ENCODE assay signal across 9 cellular contexts in the genomic region with DNA sequence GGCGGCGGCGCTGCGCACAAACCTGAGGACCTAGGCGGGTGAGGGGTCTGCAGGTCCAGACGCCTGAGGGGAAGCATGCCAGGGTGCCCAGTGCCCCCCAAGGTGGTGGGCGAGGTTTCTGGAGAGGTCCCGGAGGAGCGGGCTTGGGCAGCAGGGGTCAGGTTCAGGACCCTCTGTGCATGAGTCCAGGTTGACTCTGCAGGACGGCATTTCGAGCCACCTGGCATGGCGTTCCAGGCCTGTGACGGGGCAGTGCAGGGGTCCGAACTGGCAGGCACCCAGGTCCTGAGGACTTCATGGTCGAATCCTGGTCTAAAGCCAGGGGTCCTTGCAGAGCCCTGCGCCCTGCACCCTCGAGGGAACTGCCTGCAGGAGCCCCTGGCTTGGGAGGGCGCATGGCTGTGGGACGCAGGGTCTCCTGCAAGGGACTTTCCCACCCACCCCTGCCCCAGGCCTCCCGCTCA. TPM values are rescaled to one million over a fixed set of nuclear protein-coding genes. Genes with fewer than 3 reads are reported as not detected.
DNase-seq lines count a peak whose midpoint lies in the region; ATAC-seq and TF ChIP-seq lines count a peak whose summit lies in the region.
"Had no signal": no experiment of that assay in that cellular context is flagged by ENCODE, and none has a peak within 500 bp of the region (broad histone marks: within the 10 kb centered on the region; RNA-seq: fewer than 3 reads in every experiment).

No MANE protein-coding gene starts in this region.

- peak overlapping the region; percentile 90 for H3K4me2 ChIP-seq in neural progenitor cell

- peak overlapping the region; percentile 86 for H3K4me3 ChIP-seq in AG04449 (ENCODE audit: low read depth, low read length)
- peak overlapping the region in 1 of 2 donors; percentile 46 for H3K4me3 ChIP-seq in esophagus (ENCODE audit: low read depth in 1 of 2, low read length in 2 of 2)
- H3K4me3 ChIP-seq in neural progenitor cell = peak overlapping the region; percentile 56

- H3K9me3 Mint-ChIP-seq in IgD-negative memory B cell (no peaks in the 10 kb centered on the region), neural progenitor cell (no peaks in the 10 kb centered on the region)
- H3K9me3 Mint-ChIP-seq in T-helper 2 cell treated with Interferon-gamma antibody and Interleukin-4, amounts not matched to agents 5 μg/mL and 100 μg/mL, for 36 hours = no peaks in the 10 kb centered on the region
- H3K9me3 Mint-ChIP-seq: central memory CD8-positive, alpha-beta T cell had no signal

- H3K27ac Mint-ChIP-seq in IgD-negative memory B cell (peak overlapping the region in 1 of 3 donors; percentile 39), neural progenitor cell (no peak overlapping the region)
- no peak overlapping the region for H3K27ac Mint-ChIP-seq in T-helper 2 cell treated with Interferon-gamma antibody and Interleukin-4, amounts not matched to agents 5 μg/mL and 100 μg/mL, for 36 hours

- H3K27me3 Mint-ChIP-seq in IgD-negative memory B cell (no peaks in the 10 kb centered on the region), neural progenitor cell (ENCODE audit: insufficient read depth, low read depth) (peaks cover 17% of the 10 kb centered on the region)
- H3K27me3 Mint-ChIP-seq in T-helper 2 cell treated with Interferon-gamma antibody and Interleukin-4, amounts not matched to agents 5 μg/mL and 100 μg/mL, for 36 hours (ENCODE audit: low read depth) = no peaks in the 10 kb centered on the region
- H3K27me3 Mint-ChIP-seq: central memory CD8-positive, alpha-beta T cell had no signal

- H3K4me3 Mint-ChIP-seq in IgD-negative memory B cell = peak overlapping the region in 3 of 4 donors; percentile 26 to 72 (median 65)
- no peak overlapping the region for H3K4me3 Mint-ChIP-seq in neural progenitor cell
- H3K4me3 Mint-ChIP-seq in T-helper 2 cell treated with Interferon-gamma antibody and Interleukin-4, amounts not matched to agents 5 μg/mL and 100 μg/mL, for 36 hours = no peak overlapping the region
- H3K4me3 Mint-ChIP-seq: central memory CD8-positive, alpha-beta T cell had no signal

- DNase-seq in AG04449 (ENCODE audit: low read depth, low spot score) = no peak
- no peak for DNase-seq in neural progenitor cell (ENCODE audit: low spot score)
- DNase-seq in CD1c-positive myeloid dendritic cell (ENCODE audit: extremely low spot score) = no peak
- DNase-seq in erythroblast (lab: John Stamatoyannopoulos, UW) = no peak
- DNase-seq in T-helper 2 cell treated with Interferon-gamma antibody and Interleukin-4, amounts not matched to agents 5 μg/mL and 100 μg/mL, for 36 hours (ENCODE audit: low spot score) = no peak

- no peaks in the 10 kb centered on the region for H3K79me2 ChIP-seq in neural progenitor cell (ENCODE audit: low read depth)

- CTCF ChIA-PET in AG04449 (lab: Yijun Ruan, JAX) = interaction anchor here (1.6 kb wide), 1 partner anchor 203 kb away, joined by 4 read pairs; no protein-coding TSS in a partner anchor

- H3K36me3 ChIP-seq in esophagus (ENCODE audit: control insufficient read depth in 2 of 2, insufficient read depth in 2 of 2, low read length in 1 of 2) = no peaks in the 10 kb centered on the region
- H3K36me3 ChIP-seq in neural progenitor cell = no peaks in the 10 kb centered on the region

- H4K20me1 ChIP-seq in neural progenitor cell (ENCODE audit: low read depth) = peaks cover 69% of the 10 kb centered on the region

- no peak overlapping the region for H3K9ac ChIP-seq in neural progenitor cell

- peaks cover 39% of the 10 kb centered on the region for H3F3A ChIP-seq in neural progenitor cell (ENCODE audit: low read depth)

- no peaks in the 10 kb centered on the region for H3K9me3 ChIP-seq in esophagus (ENCODE audit: control insufficient read depth in 2 of 2, insufficient read depth in 1 of 2, low read depth in 1 of 2, low read length in 1 of 2)
- no peaks in the 10 kb centered on the region for H3K9me3 ChIP-seq in neural progenitor cell (ENCODE audit: low read depth)

- no peak for ATAC-seq in HG03039 (IDR thresholded peaks at IDR 0.05; ENCODE audit: unreplicated experiment)

- POLR2A ChIA-PET in AG04449 (lab: Yijun Ruan, JAX) = interaction anchor here (4.5 to 4.6 kb wide), 2 partner anchors 11 to 16 kb away, joined by 51 to 101 read pairs; a partner anchor contains a TSS

- 83 to 84% methylated on average over 20 of the region's 20 CpGs for WGBS in esophagus, 2 donors

- H3K36me3 Mint-ChIP-seq in IgD-negative memory B cell = no peaks in the 10 kb centered on the region
- no peaks in the 10 kb centered on the region for H3K36me3 Mint-ChIP-seq in neural progenitor cell
- H3K36me3 Mint-ChIP-seq in T-helper 2 cell treated with Interferon-gamma antibody and Interleukin-4, amounts not matched to agents 5 μg/mL and 100 μg/mL, for 36 hours (ENCODE audit: low read depth) = peaks cover 8% of the 10 kb centered on the region

- TF ChIP-seq CTCF in AG04449 (IDR thresholded peaks at IDR 0.05; ENCODE audit: insufficient read depth, low read length, missing control alignments) (no peak), neural progenitor cell (IDR thresholded peaks at IDR 0.05) (no peak)

- H3K27ac ChIP-seq in esophagus (ENCODE audit: low read depth in 2 of 2, low read length in 1 of 2) (peak overlapping the region; percentile 79 to 80), neural progenitor cell (no peak overlapping the region)

- no peak overlapping the region for H2AFZ ChIP-seq in neural progenitor cell (replicated peaks)

- H3K27me3 ChIP-seq in esophagus (ENCODE audit: control insufficient read depth in 1 of 2, insufficient read depth in 2 of 2, low read length in 2 of 2) (no peaks in the 10 kb centered on the region), neural progenitor cell (peaks cover 52% of the 10 kb centered on the region)

- H3K4me1 Mint-ChIP-seq in IgD-negative memory B cell = peaks cover 5 to 20% (median 9%) of the 10 kb centered on the region in 3 donors
- H3K4me1 Mint-ChIP-seq in neural progenitor cell = peaks cover 8% of the 10 kb centered on the region
- H3K4me1 Mint-ChIP-seq in T-helper 2 cell treated with Interferon-gamma antibody and Interleukin-4, amounts not matched to agents 5 μg/mL and 100 μg/mL, for 36 hours (ENCODE audit: low read depth) = peaks cover 10% of the 10 kb centered on the region

- H3K4me1 ChIP-seq in esophagus (ENCODE audit: control insufficient read depth in 2 of 2, insufficient read depth in 2 of 2, low read length in 1 of 2) (peaks cover 6 to 34% of the 10 kb centered on the region in 2 donors), neural progenitor cell (peaks cover 33% of the 10 kb centered on the region)

- TF ChIP-seq POLR2A in erythroblast (IDR thresholded peaks at IDR 0.05; ENCODE audit: low read length) = no peak

RNA-seq across cellular contexts. Expression of a gene that starts 3.5 kb away (rescaled TPM):
- polyA plus RNA-seq in IgD-negative memory B cell (3.7 TPM), esophagus (10 to 100 TPM; 17.5 to 41.0 TPM)
- total RNA-seq in neural progenitor cell (ENCODE audit: low replicate concordance) = 21.0 and 82.9 TPM in 2 replicates

RNA-seq across cellular contexts. Expression of a gene that starts 19.7 kb away (rescaled TPM):
- polyA plus RNA-seq in IgD-negative memory B cell = 34.1 TPM
- 10 to 100 TPM; 16.3 to 33.7 TPM for polyA plus RNA-seq in esophagus
- 15.0 and 29.8 TPM in 2 replicates for total RNA-seq in neural progenitor cell (ENCODE audit: low replicate concordance)

RNA-seq across cellular contexts. Expression of a gene that starts 41.1 kb away (rescaled TPM):
- polyA plus RNA-seq in IgD-negative memory B cell (78.3 TPM), esophagus (10 to 100 TPM; 63.7 to 79.6 TPM)
- total RNA-seq in neural progenitor cell (ENCODE audit: low replicate concordance) = 41.5 and 60.7 TPM in 2 replicates

Comparison
In these comparisons a context has a peak if more than half of its experiments do, and no peak if none do; other contexts are left out.
1. H3K4me3 Mint-ChIP-seq: peak in IgD-negative memory B cell (3 of 4); none in neural progenitor cell (single experiment) and T-helper 2 cell treated with Interferon-gamma antibody and Interleukin-4, amounts not matched to agents 5 μg/mL and 100 μg/mL, for 36 hours (single experiment).